ENCODE assay signal across 24 cellular contexts in the genomic region with DNA sequence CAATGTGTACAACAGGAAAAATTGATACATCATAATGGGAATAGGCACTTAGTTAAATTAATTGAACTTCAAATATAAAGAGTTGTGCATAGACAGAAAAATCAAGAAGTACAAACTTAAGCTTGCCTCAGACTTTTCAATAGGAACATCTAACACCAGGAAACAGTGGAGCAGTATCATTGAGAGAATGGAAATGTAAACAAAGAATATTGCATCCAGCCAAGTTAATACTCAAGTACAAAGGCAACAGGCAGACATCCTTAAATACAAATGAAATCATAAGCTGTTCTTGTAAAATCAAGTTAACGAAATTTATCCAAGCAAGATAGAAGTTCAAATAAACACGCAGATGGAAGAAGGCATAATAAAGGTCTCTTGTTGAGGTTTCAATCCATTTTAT.
"Had no signal": no experiment of that assay in that cellular context is flagged by ENCODE, and none has a peak within 500 bp of the region (broad histone marks: within the 10 kb centered on the region; RNA-seq: fewer than 3 reads in every experiment).

No MANE protein-coding gene starts in this region.

- DNase-seq: activated B cell treated with CpG ODN at 0.5 μM for 24 hours; activated CD4-positive, alpha-beta memory T cell treated with anti-CD3 and anti-CD28 coated beads for 36 hours; activated CD4-positive, alpha-beta T cell treated with anti-CD3 and anti-CD28 coated beads for 1 hour; activated CD4-positive, alpha-beta T cell treated with anti-CD3 and anti-CD28 coated beads, Interleukin-2, amount 10 ng/mL, durations not matched to agents 7 days and 5 days; activated CD8-positive, alpha-beta memory T cell treated with anti-CD3 and anti-CD28 coated beads for 24 hours; activated effector memory CD4-positive, alpha-beta T cell treated with Interleukin-2 at 50 U/mL for 16 hours; activated naive CD4-positive, alpha-beta T cell; amygdala; brain microvascular endothelial cell; Kasumi-1; NCI-H1048; NCI-H1417 treated with DMSO at 0.1 percent for 48 hours; NCI-H1694 treated with DMSO at 0.1 percent for 48 hours; NCI-H2029 treated with DMSO at 0.1 percent for 48 hours; NCI-H345; NCI-H524; PC-9; SHP77 treated with DMSO at 0.1 percent for 48 hours; T-helper 2 cell; T1000 had no signal

- H3K4me3 Mint-ChIP-seq: activated B cell treated with CpG ODN at 0.5 μM for 24 hours; activated CD4-positive, alpha-beta memory T cell treated with anti-CD3 and anti-CD28 coated beads for 36 hours; activated CD4-positive, alpha-beta T cell treated with anti-CD3 and anti-CD28 coated beads, Interleukin-2, amount 10 ng/mL, durations not matched to agents 7 days and 5 days; activated naive CD8-positive, alpha-beta T cell; activated T-helper 1 cell treated with anti-CD3 and anti-CD28 coated beads, Interleukin-12 subunit alpha, Interleukin-12 subunit beta, Interleukin-2, Interleukin-4 antibody, amounts not matched to agents 30 ng/mL and 10 ng/mL and 1 ng/mL, durations not matched to agents 14 hours and 24 hours and 36 hours had no signal

- H3K27me3 Mint-ChIP-seq: activated B cell treated with CpG ODN at 0.5 μM for 24 hours; activated CD4-positive, alpha-beta memory T cell treated with anti-CD3 and anti-CD28 coated beads for 36 hours; activated CD4-positive, alpha-beta T cell treated with anti-CD3 and anti-CD28 coated beads, Interleukin-2, amount 10 ng/mL, durations not matched to agents 7 days and 5 days; activated naive CD8-positive, alpha-beta T cell had no signal

- H3K4me3 ChIP-seq: cardiac muscle cell, K562, PC-9 had no signal

- ATAC-seq: K562 had no signal

- H3K36me3 ChIP-seq: cardiac muscle cell had no signal

- H3K9me3 Mint-ChIP-seq: activated CD4-positive, alpha-beta memory T cell treated with anti-CD3 and anti-CD28 coated beads for 36 hours; activated CD4-positive, alpha-beta T cell treated with anti-CD3 and anti-CD28 coated beads, Interleukin-2, amount 10 ng/mL, durations not matched to agents 7 days and 5 days; activated T-helper 1 cell treated with anti-CD3 and anti-CD28 coated beads, Interleukin-12 subunit alpha, Interleukin-12 subunit beta, Interleukin-2, Interleukin-4 antibody, amounts not matched to agents 30 ng/mL and 10 ng/mL and 1 ng/mL, durations not matched to agents 14 hours and 24 hours and 36 hours had no signal

- H3K27ac ChIP-seq: brain microvascular endothelial cell, cardiac muscle cell, PC-9 had no signal

- H3K27ac Mint-ChIP-seq: activated B cell treated with CpG ODN at 0.5 μM for 24 hours; activated CD4-positive, alpha-beta memory T cell treated with anti-CD3 and anti-CD28 coated beads for 36 hours; activated CD4-positive, alpha-beta T cell treated with anti-CD3 and anti-CD28 coated beads, Interleukin-2, amount 10 ng/mL, durations not matched to agents 7 days and 5 days; activated naive CD8-positive, alpha-beta T cell; activated T-helper 1 cell treated with anti-CD3 and anti-CD28 coated beads, Interleukin-12 subunit alpha, Interleukin-12 subunit beta, Interleukin-2, Interleukin-4 antibody, amounts not matched to agents 30 ng/mL and 10 ng/mL and 1 ng/mL, durations not matched to agents 14 hours and 24 hours and 36 hours had no signal

- H3K27me3 ChIP-seq: brain microvascular endothelial cell, cardiac muscle cell had no signal
